In genomic region chr7:129219166-129219565, GRCh38 we compare ENCODE assay signal across 11 cellular contexts. TPM values are rescaled to one million over a fixed set of nuclear protein-coding genes. Genes with fewer than 3 reads are reported as not detected.
DNase-seq lines count a peak whose midpoint lies in the region; ATAC-seq, FAIRE-seq and TF ChIP-seq lines count a peak whose summit lies in the region.
"Not testable (repeated sequence)": the region's sequence is repeated elsewhere in the genome, so short reads cannot be mapped to it uniquely, and the experiment has no call there.
"Had no signal": no experiment of that assay in that cellular context is flagged by ENCODE, and none has a peak within 500 bp of the region (broad histone marks: within the 10 kb centered on the region; RNA-seq: fewer than 3 reads in every experiment).

No MANE protein-coding gene starts in this region.

- H3K36me3 ChIP-seq in HEK293 (ENCODE audit: control insufficient read depth in 2 of 2, insufficient read depth in 1 of 2, low read length in 2 of 2); K562 (ENCODE audit: control insufficient read depth, insufficient read depth, low read length); sigmoid colon: not testable (repeated sequence)

- in situ Hi-C loops in K562 (cut with MboI) = loop anchor here (5.0 kb wide), 2 partner anchors 78 to 423 kb away; no protein-coding TSS in a partner anchor

- not testable (repeated sequence) for H4K20me1 ChIP-seq in K562 (replicated peaks; ENCODE audit: control insufficient read depth, insufficient read depth, low read length)

- not testable (repeated sequence) for FAIRE-seq in K562 (lab: Jason Lieb, UNC)

- H2AFZ ChIP-seq in K562 (ENCODE audit: low read depth, low read length) = not testable (repeated sequence)

- CTCF ChIA-PET in HEK293 (lab: Yijun Ruan, JAX) = interaction anchor here (0.6 to 6.4 kb wide), 63 partner anchors 9 to 1820 kb away, joined by 3 to 95 read pairs (median 5); partner anchors contain the start of gene STRIP2
- CTCF ChIA-PET in WTC11 (lab: Charles Lee) = interaction anchor here (0.6 to 2.5 kb wide), 40 partner anchors 9 to 606 kb away, joined by 3 to 46 read pairs (median 7); partner anchors contain the start of gene STRIP2
- CTCF ChIA-PET in K562 (lab: Yijun Ruan, JAX; ENCODE audit: low intra/inter-chr PET ratio) = interaction anchor here (0.5 to 3.0 kb wide), 13 partner anchors 52 to 1566 kb away, joined by 3 to 57 read pairs (median 4); no protein-coding TSS in a partner anchor

- not testable (repeated sequence) for H3K79me2 ChIP-seq in K562 (ENCODE audit: control insufficient read depth, insufficient read depth, low read length)

- not testable (repeated sequence) for H3K4me3 Mint-ChIP-seq in WTC11

- H3K27ac Mint-ChIP-seq in WTC11 = not testable (repeated sequence)

- not testable (repeated sequence) for TF ChIP-seq CTCF in HEK293 (tag by site-specific recombination; IDR thresholded peaks at IDR 0.05); WTC11 (IDR thresholded peaks at IDR 0.05); K562 (IDR thresholded peaks at IDR 0.05 in 2 of 3, conservative IDR thresholded peaks at IDR 0.05 in 1 of 3; ENCODE audit: insufficient read depth in 2 of 3, low read depth in 1 of 3, low read length in 3 of 3); sigmoid colon (IDR thresholded peaks at IDR 0.05)

- BruUV-seq in K562 (replicated peaks; lab: Mats Ljungman, UMichigan) = not testable (repeated sequence)

- H3K27me3 Mint-ChIP-seq in WTC11 (ENCODE audit: low read depth) = not testable (repeated sequence)

- H3K9me3 ChIP-seq in HEK293 (ENCODE audit: control insufficient read depth, insufficient read depth, low read depth, low read length); K562 (replicated peaks; ENCODE audit: control insufficient read depth, insufficient read depth, low read depth, low read length); sigmoid colon: not testable (repeated sequence)

- not testable (repeated sequence) for TF ChIP-seq RAD21 in K562 (CRISPR knock-in tag; conservative IDR thresholded peaks at IDR 0.05 in 1 of 2, IDR thresholded peaks at IDR 0.05 in 1 of 2)

- not testable (repeated sequence) for H3K4me2 ChIP-seq in K562 (ENCODE audit: insufficient read depth, low read length)

- not testable (repeated sequence) for H3K4me1 ChIP-seq in HEK293 (ENCODE audit: control insufficient read depth, insufficient read depth, low read length); K562 (replicated peaks in 1 of 2; ENCODE audit: control insufficient read depth in 2 of 2, insufficient read depth in 2 of 2, low read length in 2 of 2); sigmoid colon

- not testable (repeated sequence) for ATAC-seq in WTC11, K562

- H3K9ac ChIP-seq in K562 (ENCODE audit: insufficient read depth in 1 of 2, low read depth in 2 of 2, low read length in 2 of 2) = not testable (repeated sequence)

- WGBS in K562 (ENCODE audit: insufficient coverage, low coverage, missing lambda C conversion rate) = 22% methylated on average over 4 of the region's 4 CpGs
- 92 to 94% methylated on average over 4 of the region's 4 CpGs for WGBS in sigmoid colon, 2 donors

- H3K9me3 Mint-ChIP-seq in WTC11 = peaks cover 13% of the 10 kb centered on the region

- not testable (repeated sequence) for H3K27ac ChIP-seq in HEK293 (ENCODE audit: extremely low read depth, low read depth, low read length); K562 (ENCODE audit: extremely low read depth, low read depth, low read length); sigmoid colon

- not testable (repeated sequence) for TF ChIP-seq POLR2A in K562 (conservative IDR thresholded peaks at IDR 0.05); sigmoid colon (IDR thresholded peaks at IDR 0.05)

- not testable (repeated sequence) for H3K4me3 ChIP-seq in HEK293 (ENCODE audit: low read depth, low read length); K562; sigmoid colon

- intact Hi-C loops in K562 (cut with micrococcal nuclease) (loop anchor here (5.0 kb wide), 1 partner anchor 793 kb away; no protein-coding TSS in a partner anchor), sigmoid colon (cut with DNase I) (loop anchor here (2.0 kb wide), 1 partner anchor 78 kb away; no protein-coding TSS in a partner anchor)

- POLR2A ChIA-PET in HEK293 (lab: Yijun Ruan, JAX) = interaction anchor here (1.0 kb wide), 1 partner anchor 148 kb away, joined by 3 read pairs; no protein-coding TSS in a partner anchor
- POLR2A ChIA-PET in WTC11 (lab: Charles Lee) = interaction anchor here (0.6 to 1.3 kb wide), 3 partner anchors 29 to 610 kb away, joined by 3 to 5 read pairs (median 4); no protein-coding TSS in a partner anchor
- POLR2A ChIA-PET in K562 (lab: Yijun Ruan, JAX) = interaction anchor here (0.6 to 1.3 kb wide), 5 partner anchors 12 to 157 kb away, joined by 3 to 5 read pairs (median 4); no protein-coding TSS in a partner anchor

- H3K27me3 ChIP-seq in K562 (ENCODE audit: control insufficient read depth in 2 of 2, insufficient read depth in 2 of 2, low read length in 2 of 2) = peaks cover 8 to 23% of the 10 kb centered on the region in 2 experiments; a peak in 2 of 5 replicates
- not testable (repeated sequence) for H3K27me3 ChIP-seq in sigmoid colon

- DNase-seq in WTC11 (ENCODE audit: low spot score); K562 (ENCODE audit: extremely low read depth in 1 of 4, low spot score in 3 of 4): not testable (repeated sequence)
- peak; percentile 43 for DNase-seq in activated CD8-positive, alpha-beta memory T cell treated with anti-CD3 and anti-CD28 coated beads for 24 hours
- peak; percentile 22 for DNase-seq in sigmoid colon

- not testable (repeated sequence) for H3K9me1 ChIP-seq in K562 (ENCODE audit: control insufficient read depth, insufficient read depth, low read length)

- peaks cover 15% of the 10 kb centered on the region for H3K36me3 Mint-ChIP-seq in WTC11

- not testable (repeated sequence) for H3K4me1 Mint-ChIP-seq in WTC11

- not testable (repeated sequence) for TF ChIP-seq EP300 in K562 (IDR thresholded peaks at IDR 0.05; ENCODE audit: low read length); sigmoid colon (IDR thresholded peaks at IDR 0.05)

TF ChIP-seq in HEK293, 187 proteins besides CTCF, POLR2A, EP300 and RAD21:
- 0 out of 2 replicates have a peak, but pooled peaks have one; percentile 57 for TF ChIP-seq ZNF121 (tag by site-specific recombination; IDR thresholded peaks at IDR 0.05)

TF ChIP-seq in WTC11, 78 proteins besides CTCF, POLR2A, EP300 and RAD21:
- peak; percentile 58; the same call in 1 of the 2 replicates for TF ChIP-seq GTF2I (CRISPR knock-in tag; conservative IDR thresholded peaks at IDR 0.05)

TF ChIP-seq in K562, 482 proteins besides CTCF, POLR2A, EP300 and RAD21 (continues in another document):
- TF ChIP-seq ZNF121 (CRISPR knock-in tag; conservative IDR thresholded peaks at IDR 0.05) (peak; percentile 99), CEBPG (CRISPR knock-in tag; IDR thresholded peaks at IDR 0.05) (peak; percentile 68)
- TF ChIP-seq CEBPG (tag; conservative IDR thresholded peaks at IDR 0.05 in 1 of 2, IDR thresholded peaks at IDR 0.05 in 1 of 2) = not testable (repeated sequence)

RNA-seq across cellular contexts. Expression of gene AHCYL2, which starts 5.7 kb away (rescaled TPM):
- 25.6 to 28.5 TPM (median 28.4 TPM) in 3 replicates for total RNA-seq in WTC11 (2021)
- 11.5 and 16.6 TPM in 2 replicates for total RNA-seq in K562 (2011; cell fraction: chromatin; rRNA removed; ENCODE audit: low replicate concordance)
- 3.7 and 4.3 TPM in 2 replicates for total RNA-seq in K562 (2011; cell fraction: nucleolus; rRNA removed)
- total RNA-seq in K562 (2011; cell fraction: nucleoplasm; rRNA removed) = 7.0 and 11.6 TPM in 2 replicates
- total RNA-seq in K562 (2014; rRNA removed) = 3.1 and 3.7 TPM in 2 replicates
- total RNA-seq in K562 (2014; rRNA removed; fragmentation: Illumina TruSeq; extraction: Trizol) = 5.2 TPM in 2 replicates
- 5.5 and 6.8 TPM in 2 replicates for total RNA-seq in K562 (2015; rRNA removed; fragmentation: Illumina TruSeq; extraction: Trizol)
- total RNA-seq in K562 (2021) = 5.2 and 5.5 TPM in 2 replicates
- 10.5 and 10.8 TPM in 2 replicates for polyA plus RNA-seq in K562 (2011; rRNA removed)
- 4.5 and 8.6 TPM in 2 replicates for polyA plus RNA-seq in K562 (2011; cell fraction: cytosol; rRNA removed)
- polyA plus RNA-seq in K562 (2011; cell fraction: nucleus; rRNA removed) = 10.3 and 13.9 TPM in 2 replicates
- 4.9 and 7.6 TPM in 2 replicates for polyA plus RNA-seq in K562 (2012)
- polyA plus RNA-seq in K562 (2014; fragmentation: Illumina TruSeq; extraction: Trizol) = 4.8 and 6.2 TPM in 2 replicates
- 1 to 10 TPM in 1 of 2 experiments, under 1 TPM in 1; 0.93 to 2.0 TPM for polyA plus RNA-seq in K562 (2014; fragmentation: Nextera tagmentation; extraction: Ambion mirVana)
- polyA plus RNA-seq in K562 (2014; rRNA removed) = 4.3 and 5.6 TPM in 2 replicates
- polyA minus RNA-seq in K562 (2011; rRNA and poly(A)+ RNA removed) = 17.9 and 25.5 TPM in 2 replicates
- polyA minus RNA-seq in K562 (2011; cell fraction: cytosol; rRNA and poly(A)+ RNA removed) = 5.7 and 7.6 TPM in 2 replicates
- polyA minus RNA-seq in K562 (2011; cell fraction: nucleus; rRNA and poly(A)+ RNA removed) = 3.4 and 8.2 TPM in 2 replicates
- 10 to 100 TPM; 12.5 to 16.8 (median 14.7) TPM for total RNA-seq in sigmoid colon
- 100 to 1,000 TPM in 2 of 3 donors, 10 to 100 TPM in 1; 80.8 to 219 (median 174) TPM for polyA plus RNA-seq in sigmoid colon

RNA-seq across cellular contexts. Expression of gene SMO, which starts 30.7 kb away (rescaled TPM):
- 56.9 to 61.4 TPM (median 60.3 TPM) in 3 replicates for total RNA-seq in WTC11 (2021)
- 0.60 TPM in 1 of 2 replicates, not detected in the other for total RNA-seq in K562 (2011; cell fraction: chromatin; rRNA removed; ENCODE audit: low replicate concordance)
- 0.39 and 0.67 TPM in 2 replicates for total RNA-seq in K562 (2011; cell fraction: nucleolus; rRNA removed)
- total RNA-seq in K562 (2011; cell fraction: nucleoplasm; rRNA removed) = 1.2 TPM in 1 of 2 replicates, not detected in the other
- total RNA-seq in K562 (2014; rRNA removed) = 0.05 TPM in 1 of 2 replicates, not detected in the other
- total RNA-seq in K562 (2014; rRNA removed; fragmentation: Illumina TruSeq; extraction: Trizol) = not detected in 2 replicates
- not detected in 2 replicates for total RNA-seq in K562 (2015; rRNA removed; fragmentation: Illumina TruSeq; extraction: Trizol)
- 0.07 and 0.13 TPM in 2 replicates for total RNA-seq in K562 (2021)
- 0.10 and 0.11 TPM in 2 replicates for polyA plus RNA-seq in K562 (2011; rRNA removed)
- polyA plus RNA-seq in K562 (2011; cell fraction: cytosol; rRNA removed) = 0.10 and 0.24 TPM in 2 replicates
- polyA plus RNA-seq in K562 (2011; cell fraction: nucleus; rRNA removed) = 0.41 and 0.91 TPM in 2 replicates
- polyA plus RNA-seq in K562 (2012) = not detected in 2 replicates
- not detected in 2 replicates for polyA plus RNA-seq in K562 (2014; fragmentation: Illumina TruSeq; extraction: Trizol)
- polyA plus RNA-seq in K562 (2014; fragmentation: Nextera tagmentation; extraction: Ambion mirVana) = not detected
- 0.11 TPM in 1 of 2 replicates, not detected in the other for polyA plus RNA-seq in K562 (2014; rRNA removed)
- polyA minus RNA-seq in K562 (2011; rRNA and poly(A)+ RNA removed) = 0.07 and 0.24 TPM in 2 replicates
- polyA minus RNA-seq in K562 (2011; cell fraction: cytosol; rRNA and poly(A)+ RNA removed) = not detected in 2 replicates
- 0.11 TPM in 1 of 2 replicates, not detected in the other for polyA minus RNA-seq in K562 (2011; cell fraction: nucleus; rRNA and poly(A)+ RNA removed)
- 10 to 100 TPM in 2 of 4 donors, 1 to 10 TPM in 2; 6.8 to 18.6 (median 13.0) TPM for total RNA-seq in sigmoid colon
- 1 to 10 TPM in 1 of 3 donors, under 1 TPM in 2; 0.60 to 2.8 (median 0.92) TPM for polyA plus RNA-seq in sigmoid colon
- total RNA-seq: CD4-positive, alpha-beta memory T cell; CD4-positive, alpha-beta T cell; CD8-positive, alpha-beta T cell had no signal
- polyA plus RNA-seq: CD14-positive monocyte; CD4-positive, alpha-beta memory T cell; CD4-positive, CD25-positive, alpha-beta regulatory T cell; CD8-positive, alpha-beta memory T cell had no signal
